14 cellular contexts compared by ENCODE assay signal in the genomic region with DNA sequence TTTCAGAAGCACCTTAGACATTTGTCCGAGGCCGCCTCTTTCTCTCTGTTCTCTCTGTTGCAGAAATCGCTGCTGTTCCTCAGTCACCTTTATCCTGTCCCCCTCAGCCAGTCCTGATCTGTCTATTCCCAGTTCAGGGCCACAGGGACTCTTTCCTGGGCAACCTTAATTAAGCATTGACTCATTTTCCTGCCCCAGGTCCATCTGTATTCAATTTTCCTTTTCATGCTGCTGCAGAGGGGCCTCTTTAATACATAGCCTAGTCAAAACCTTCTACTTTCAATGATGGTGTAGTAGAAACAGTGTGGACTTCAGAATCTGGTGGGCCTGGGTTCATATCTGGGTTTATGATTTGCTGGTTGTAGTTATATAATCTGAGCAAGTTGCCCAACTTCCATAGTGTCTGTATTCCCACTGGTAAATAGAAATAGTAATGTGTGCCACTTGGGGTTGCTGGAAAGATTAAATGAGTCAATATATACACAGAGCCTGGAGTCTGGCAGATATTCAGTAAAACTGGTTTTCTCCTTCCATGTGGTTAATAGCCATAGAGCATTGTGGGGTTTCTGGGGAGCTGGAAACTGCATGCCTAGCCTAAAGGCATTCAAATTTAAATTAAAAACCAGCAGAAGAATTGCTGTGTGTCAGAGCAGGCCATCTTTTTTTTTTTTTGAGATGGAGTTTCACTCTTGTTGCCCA. TPM values are rescaled to one million over a fixed set of nuclear protein-coding genes. Genes with fewer than 3 reads are reported as not detected.
A peak's percentile ranks its signal among the peaks of the same experiment; 100 is the strongest.
DNase-seq lines count a peak whose midpoint lies in the region; ATAC-seq, FAIRE-seq and TF ChIP-seq lines count a peak whose summit lies in the region.
"Had no signal": no experiment of that assay in that cellular context is flagged by ENCODE, and none has a peak within 500 bp of the region (broad histone marks: within the 10 kb centered on the region; RNA-seq: fewer than 3 reads in every experiment).

No MANE protein-coding gene starts in this region.

- no peak overlapping the region for H3K27ac ChIP-seq in CD8-positive, alpha-beta memory T cell (ENCODE audit: low read depth, low read length)
- H3K27ac ChIP-seq in KOPT-K1 (ENCODE audit: low read depth, low read length, poor library complexity, severe bottlenecking) (peak overlapping the region; percentile 81), astrocyte (ENCODE audit: low read depth, low read length) (no peak overlapping the region)
- H3K27ac ChIP-seq: suprapubic skin had no signal

- peaks cover 77% of the 10 kb centered on the region for H4K20me1 ChIP-seq in astrocyte (ENCODE audit: insufficient read depth, low read length)

- H3K9ac ChIP-seq in astrocyte (ENCODE audit: low read length) = no peak overlapping the region

- POLR2A ChIA-PET in CD8-positive, alpha-beta memory T cell (lab: Charles Lee) = no interaction called here

- peaks cover 83% of the 10 kb centered on the region for H3K79me2 ChIP-seq in astrocyte (ENCODE audit: insufficient read depth, low read length)

- no peak for FAIRE-seq in astrocyte (lab: Jason Lieb, UNC)
- FAIRE-seq: GM12891, K562 had no signal

- peaks cover 82% of the 10 kb centered on the region for H3K4me1 ChIP-seq in CD8-positive, alpha-beta memory T cell (ENCODE audit: insufficient read depth, low read length)
- peaks cover 15% of the 10 kb centered on the region for H3K4me1 ChIP-seq in astrocyte (ENCODE audit: insufficient read depth, low read length)

- peaks cover 82 to 92% (median 91%) of the 10 kb centered on the region in 3 donors for H3K4me1 Mint-ChIP-seq in CD8-positive, alpha-beta memory T cell
- H3K4me1 Mint-ChIP-seq in astrocyte (ENCODE audit: low read depth, unreplicated experiment) (peaks cover 25% of the 10 kb centered on the region), natural killer cell (peaks cover 84 to 89% of the 10 kb centered on the region in 2 donors)

- peak overlapping the region; percentile 52 to 98 (median 96) for H3K4me3 Mint-ChIP-seq in CD8-positive, alpha-beta memory T cell
- H3K4me3 Mint-ChIP-seq in astrocyte (ENCODE audit: unreplicated experiment) = peak overlapping the region; percentile 2
- H3K4me3 Mint-ChIP-seq in natural killer cell = peak overlapping the region; percentile 60
- H3K4me3 Mint-ChIP-seq: mesothelial cell of epicardium had no signal

- no peaks in the 10 kb centered on the region for H3K9me3 ChIP-seq in CD8-positive, alpha-beta memory T cell (ENCODE audit: low read length)
- H3K9me3 ChIP-seq in KOPT-K1 (ENCODE audit: insufficient read depth, low read length, poor library complexity, severe bottlenecking) (no peaks in the 10 kb centered on the region), astrocyte (ENCODE audit: insufficient read depth, low read depth, low read length) (no peaks in the 10 kb centered on the region)
- H3K9me3 ChIP-seq: HAP-1, suprapubic skin had no signal

- no peaks in the 10 kb centered on the region for H3K27me3 ChIP-seq in CD8-positive, alpha-beta memory T cell (ENCODE audit: insufficient read depth, low read length, poor library complexity, severe bottlenecking)
- no peaks in the 10 kb centered on the region for H3K27me3 ChIP-seq in astrocyte (ENCODE audit: insufficient read depth, low read length)
- H3K27me3 ChIP-seq: suprapubic skin had no signal

- peak overlapping the region; percentile 21 for H3K4me2 ChIP-seq in astrocyte (ENCODE audit: low read length)

- no peaks in the 10 kb centered on the region for H3K9me3 Mint-ChIP-seq in CD8-positive, alpha-beta memory T cell
- H3K9me3 Mint-ChIP-seq in astrocyte (ENCODE audit: unreplicated experiment) (peaks cover 2% of the 10 kb centered on the region), natural killer cell (no peaks in the 10 kb centered on the region)
- H3K9me3 Mint-ChIP-seq: mesothelial cell of epicardium had no signal

- ATAC-seq in natural killer cell (no peak), GM21786 (IDR thresholded peaks at IDR 0.05; ENCODE audit: unreplicated experiment) (no peak)

- H3K27me3 Mint-ChIP-seq in CD8-positive, alpha-beta memory T cell = peaks cover 0 to 2% of the 10 kb centered on the region in 2 donors
- no peaks in the 10 kb centered on the region for H3K27me3 Mint-ChIP-seq in astrocyte (ENCODE audit: low read depth, unreplicated experiment)
- no peaks in the 10 kb centered on the region for H3K27me3 Mint-ChIP-seq in natural killer cell (ENCODE audit: low read depth in 2 of 2)

- no peak for DNase-seq in CD8-positive, alpha-beta memory T cell
- DNase-seq in astrocyte (ENCODE audit: low read depth) (peak; percentile 22), natural killer cell (no peak)
- no peak for DNase-seq in stimulated activated CD4-positive, alpha-beta T cell treated with anti-CD3 and anti-CD28 coated beads, Interleukin-4, amount 100 ng/mL, for 1 hour
- DNase-seq in NK-92 treated with Interleukin-12 subunit alpha and Interleukin-12 subunit beta, amount 100 ng/mL, for 24 hours (lab: John Stamatoyannopoulos, UW) = no peak
- DNase-seq: NCI-H2081 treated with DMSO at 0.1 percent for 48 hours, SW 1271 had no signal

- TF ChIP-seq CTCF in astrocyte (IDR thresholded peaks at IDR 0.05; ENCODE audit: insufficient read depth, low read depth, low read length) (no peak), natural killer cell (IDR thresholded peaks at IDR 0.05) (no peak)

- H3K27ac Mint-ChIP-seq in CD8-positive, alpha-beta memory T cell = peak overlapping the region; percentile 51 to 98 (median 94)
- H3K27ac Mint-ChIP-seq in astrocyte (ENCODE audit: unreplicated experiment) (no peak overlapping the region), natural killer cell (peak overlapping the region; percentile 90 to 96)

- H3K36me3 ChIP-seq in CD8-positive, alpha-beta memory T cell (ENCODE audit: insufficient read depth, low read length) = no peaks in the 10 kb centered on the region
- 0 out of 2 replicates have a peak, but pooled peaks cover 6% of the 10 kb centered on the region for H3K36me3 ChIP-seq in KOPT-K1 (ENCODE audit: insufficient read depth, low read length)
- H3K36me3 ChIP-seq in astrocyte (ENCODE audit: insufficient read depth, low read length) = no peaks in the 10 kb centered on the region
- H3K36me3 ChIP-seq: HAP-1, suprapubic skin had no signal

- no peak overlapping the region for H3K4me3 ChIP-seq in CD8-positive, alpha-beta memory T cell (ENCODE audit: low read length)
- H3K4me3 ChIP-seq in astrocyte (ENCODE audit: insufficient read depth, low read depth, low read length) = no peak overlapping the region
- H3K4me3 ChIP-seq: HAP-1, K562, suprapubic skin had no signal

- CTCF ChIA-PET in CD8-positive, alpha-beta memory T cell (lab: Charles Lee) = interaction anchor here (1.0 to 2.0 kb wide), 4 partner anchors 8 to 139 kb away, joined by 3 to 10 read pairs (median 6); no protein-coding TSS in a partner anchor

- H2AFZ ChIP-seq in astrocyte (ENCODE audit: low read depth, low read length) = no peak overlapping the region

- peaks cover 0 to 32% (median 4%) of the 10 kb centered on the region in 3 donors for H3K36me3 Mint-ChIP-seq in CD8-positive, alpha-beta memory T cell
- H3K36me3 Mint-ChIP-seq in astrocyte (ENCODE audit: low read depth, unreplicated experiment) = peaks cover 10% of the 10 kb centered on the region
- no peaks in the 10 kb centered on the region for H3K36me3 Mint-ChIP-seq in natural killer cell
- H3K36me3 Mint-ChIP-seq: mesothelial cell of epicardium had no signal

- intact Hi-C loops in natural killer cell (cut with micrococcal nuclease) = no loop called here

RNA-seq across cellular contexts. Expression of gene TRAF5, which starts 4.5 kb away (rescaled TPM):
- total RNA-seq in CD8-positive, alpha-beta memory T cell = 10 to 100 TPM; 30.7 to 33.7 TPM
- polyA plus RNA-seq in CD8-positive, alpha-beta memory T cell = 38.3 TPM
- 14.4 and 18.8 TPM in 2 replicates for total RNA-seq in astrocyte
- 10 to 100 TPM; 52.3 to 74.4 (median 55.6) TPM for total RNA-seq in natural killer cell

Comparison
In these comparisons a context has a peak if more than half of its experiments do, and no peak if none do; other contexts are left out.
1. H3K4me3 Mint-ChIP-seq: peak in every context shown above with its lines; median percentile 96 in CD8-positive, alpha-beta memory T cell; 60 in natural killer cell; 2 in astrocyte.